ENCODE assay signal across 1 cellular context in genomic region chr3:191727338-191727737, GRCh38.
TF ChIP-seq lines count a peak whose summit lies in the region.

No MANE protein-coding gene starts in this region.

TF ChIP-seq in HepG2, 621 proteins besides CTCF, POLR2A, EP300 and RAD21 (continued from another document):
- TF ChIP-seq ZNF276 (CRISPR knock-in tag; IDR thresholded peaks at IDR 0.05; ENCODE audit: low read depth): no peak
- no peak for TF ChIP-seq GLI4 (CRISPR knock-in tag; IDR thresholded peaks at IDR 0.05; ENCODE audit: borderline replicate concordance)
- no peak for TF ChIP-seq U2AF1 (optimal IDR thresholded peaks at IDR 0.05; ENCODE audit: low read depth, low read length)
- no peak for TF ChIP-seq MAX (IDR thresholded peaks at IDR 0.05)
- peak; percentile 71; the same call in 1 of the 2 replicates for TF ChIP-seq ZMYM4 (CRISPR knock-in tag; IDR thresholded peaks at IDR 0.05)
- TF ChIP-seq CBX2 (IDR thresholded peaks at IDR 0.05; ENCODE audit: low read depth, low read length): no peak
- TF ChIP-seq CBX2 (CRISPR knock-in tag; IDR thresholded peaks at IDR 0.05; ENCODE audit: low read depth): no peak
TF ChIP-seq in HepG2: peak in this region for 46.
